In the genomic region with DNA sequence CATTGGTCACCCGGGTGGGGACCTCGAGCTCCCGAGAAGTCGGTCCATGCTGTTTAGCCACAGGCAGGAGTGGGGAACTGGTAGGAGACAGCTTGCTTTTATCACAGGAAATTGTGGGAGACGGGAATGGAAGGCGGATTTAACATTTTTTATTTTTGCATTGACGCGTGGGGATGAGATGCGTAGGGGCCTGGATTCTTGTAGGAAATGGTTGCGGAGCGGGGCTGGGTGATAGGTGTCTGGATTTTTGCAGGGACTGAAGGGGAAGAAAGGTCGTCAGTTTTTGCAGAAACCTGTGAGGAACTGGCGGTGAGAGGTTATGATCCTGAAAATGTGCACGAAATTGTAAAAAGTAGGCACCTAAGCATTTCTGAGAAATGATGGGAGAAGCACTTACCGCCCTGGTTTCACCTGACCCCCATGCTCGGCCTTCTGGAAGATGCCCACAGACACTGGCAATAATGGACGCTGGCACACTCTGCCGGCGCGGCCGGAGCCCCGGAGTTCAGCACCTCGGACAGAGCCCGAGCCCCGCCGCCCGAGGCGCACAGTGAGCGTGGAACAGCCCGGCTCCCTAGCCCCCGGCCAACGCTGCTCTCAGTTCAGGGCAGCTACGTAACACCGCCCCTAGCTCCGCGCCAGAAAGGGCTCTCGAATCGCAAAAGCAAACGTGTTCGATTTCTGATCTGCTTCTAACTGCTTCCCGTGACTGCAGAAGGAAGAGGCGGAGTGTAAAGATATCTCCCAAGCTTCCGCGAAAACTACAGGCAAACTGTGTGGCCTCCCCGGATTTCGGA, we compare ENCODE assay signal across 9 cellular contexts. TPM values are rescaled to one million over a fixed set of nuclear protein-coding genes. Genes with fewer than 3 reads are reported as not detected.
A peak's percentile ranks its signal among the peaks of the same experiment; 100 is the strongest.
DNase-seq lines count a peak whose midpoint lies in the region; ATAC-seq, FAIRE-seq and TF ChIP-seq lines count a peak whose summit lies in the region.
"Had no signal": no experiment of that assay in that cellular context is flagged by ENCODE, and none has a peak within 500 bp of the region (broad histone marks: within the 10 kb centered on the region; RNA-seq: fewer than 3 reads in every experiment).

No MANE protein-coding gene starts in this region.

- H3K4me1 ChIP-seq in testis: no peaks in the 10 kb centered on the region

- FAIRE-seq in GM12892 (lab: Jason Lieb, UNC): no peak
- FAIRE-seq in RCC 7860 (lab: Jason Lieb, UNC): no peak

- H3K4me3 ChIP-seq in testis: peak overlapping the region in 1 of 2 donors; percentile 17

- DNase-seq in GM12892 (ENCODE audit: insufficient read length): peak; percentile 45
- DNase-seq in OCI-M1 (lab: John Stamatoyannopoulos, UW): peak; percentile 29
- DNase-seq in T47D (ENCODE audit: low read depth in 1 of 2, low spot score in 1 of 2): peak; percentile 69 to 79
- DNase-seq in kidney glomerular epithelial cell (lab: John Stamatoyannopoulos, UW): peak; percentile 5
- DNase-seq in testis: peak; percentile 57
- no peak for DNase-seq in RCC 7860 (ENCODE audit: low spot score)
- DNase-seq in NCI-H2081 (lab: John Stamatoyannopoulos, UW): no peak

- WGBS in testis, 2 donors: 8 to 9% methylated on average over 33 to 46 of the region's 46 CpGs

- no peaks in the 10 kb centered on the region for H3K27me3 ChIP-seq in testis

- intact Hi-C loops in testis (cut with DNase I; ENCODE audit: low total_unique reads): loop anchor here (10.0 kb wide), 1 partner anchor 61 kb away; no protein-coding TSS in a partner anchor

- H3K27ac ChIP-seq in testis: no peak overlapping the region

- TF ChIP-seq POLR2A in GM12892 (IDR thresholded peaks at IDR 0.05; ENCODE audit: low read depth, low read length) (no peak), testis (IDR thresholded peaks at IDR 0.05) (no peak)

- H3K9me3 ChIP-seq in testis: no peaks in the 10 kb centered on the region

- no peak for ATAC-seq in HG03565 (IDR thresholded peaks at IDR 0.05; ENCODE audit: unreplicated experiment)

- H3K36me3 ChIP-seq in testis (ENCODE audit: low read depth, missing control alignments): no peaks in the 10 kb centered on the region

- no peak for TF ChIP-seq CTCF in testis (IDR thresholded peaks at IDR 0.05)

- in situ Hi-C loops in T47D (cut with HindIII; ENCODE audit: low pct_unique_long_range_greater_than_20kb, low sequenced_read_pairs): no loop called here

RNA-seq across cellular contexts. Expression of gene ANKRD34C, which starts 0.9 kb away (rescaled TPM):
- not detected for polyA plus RNA-seq in GM12892 (2012; ENCODE audit: missing spikeins)
- total RNA-seq in testis: under 1 TPM; 0.08 to 0.12 TPM
- polyA plus RNA-seq in testis (ENCODE audit: insufficient read depth, low read depth, low replicate concordance): 0.12 TPM
- total RNA-seq: subcutaneous adipose tissue had no signal

RNA-seq across cellular contexts. Expression of gene TMED3, which starts 27.5 kb away (rescaled TPM):
- polyA plus RNA-seq in GM12892 (2012; ENCODE audit: missing spikeins): 39.4 TPM
- 100 to 1,000 TPM in 1 of 2 donors, 10 to 100 TPM in 1; 88.6 to 127 TPM for total RNA-seq in testis
- 94.0 TPM for polyA plus RNA-seq in testis (ENCODE audit: insufficient read depth, low read depth, low replicate concordance)

Comparison
In these comparisons a context has a peak if more than half of its experiments do, and no peak if none do; other contexts are left out.
1. DNase-seq: peak in GM12892 (single experiment), OCI-M1 (single experiment), T47D (2 of 2), kidney glomerular epithelial cell (single experiment) and testis (single experiment); none in RCC 7860 (single experiment) and NCI-H2081 (0 of 2).